ENCODE assay signal across 14 cellular contexts in genomic region chr6:14804001-14804401, GRCh38.
DNase-seq lines count a peak whose midpoint lies in the region; TF ChIP-seq lines count a peak whose summit lies in the region.
"Had no signal": no experiment of that assay in that cellular context is flagged by ENCODE, and none has a peak within 500 bp of the region (broad histone marks: within the 10 kb centered on the region; RNA-seq: fewer than 3 reads in every experiment).

No MANE protein-coding gene starts in this region.

- no peak overlapping the region for H3T11ph ChIP-seq in H9 (ENCODE audit: low read length)

- H3K4ac ChIP-seq in H9 (ENCODE audit: low read depth, low read length), result no peak overlapping the region

- no peak overlapping the region for H2BK15ac ChIP-seq in H9 (ENCODE audit: low read depth, low read length)

- H4K8ac ChIP-seq in H9 (replicated peaks; ENCODE audit: insufficient read length, low read depth, low read length), result no peak overlapping the region

- H3K4me3 Mint-ChIP-seq in brain (no peak overlapping the region), H9 (no peak overlapping the region)
- H3K4me3 Mint-ChIP-seq: activated naive CD8-positive, alpha-beta T cell had no signal

- H3K27ac ChIP-seq in KMS-11, result peak overlapping the region; percentile 79
- H3K27ac ChIP-seq in H9 (ENCODE audit: insufficient read length, low read depth, low read length), result no peak overlapping the region
- H3K27ac ChIP-seq: psoas muscle, vagina had no signal

- no peak overlapping the region; the same call in 1 of the 2 replicates for H3K14ac ChIP-seq in H9 (ENCODE audit: insufficient read depth, low read length)

- peaks cover 7% of the 10 kb centered on the region for H3K9me3 ChIP-seq in H9 (ENCODE audit: control insufficient read depth, low read depth, low read length)
- H3K9me3 ChIP-seq: psoas muscle, vagina had no signal

- H3K27ac Mint-ChIP-seq in brain (peak overlapping the region in 4 of 5 experiments; percentile 12 to 76 (median 66)), H9 (no peak overlapping the region)
- H3K27ac Mint-ChIP-seq: activated naive CD8-positive, alpha-beta T cell had no signal

- peaks cover 4% of the 10 kb centered on the region for H3K27me3 Mint-ChIP-seq in brain
- peaks cover 13% of the 10 kb centered on the region for H3K27me3 Mint-ChIP-seq in H9 (ENCODE audit: low read depth)
- H3K27me3 Mint-ChIP-seq: activated naive CD8-positive, alpha-beta T cell had no signal

- H3K4me1 ChIP-seq in KMS-11 (ENCODE audit: low read depth, poor library complexity, severe bottlenecking) (peaks cover 65% of the 10 kb centered on the region), H9 (ENCODE audit: insufficient read depth, low read length) (peaks cover 2% of the 10 kb centered on the region; the same call in 1 of the 2 replicates)

- peak overlapping the region; percentile 69 for H3K4me2 ChIP-seq in KMS-11
- no peak overlapping the region for H3K4me2 ChIP-seq in H9 (ENCODE audit: insufficient read depth, insufficient read length, low read length)

- no peak overlapping the region for H3K18ac ChIP-seq in H9 (ENCODE audit: insufficient read length, low read depth, low read length)

- no peaks in the 10 kb centered on the region for H3K23me2 ChIP-seq in H9 (ENCODE audit: insufficient read length, low read depth, low read length, poor library complexity, severe bottlenecking)

- H3K36me3 Mint-ChIP-seq in brain, result no peaks in the 10 kb centered on the region
- peaks cover 9 to 18% (median 13%) of the 10 kb centered on the region in 3 experiments for H3K36me3 Mint-ChIP-seq in H9 (ENCODE audit: insufficient read depth in 1 of 3, low read depth in 3 of 3)
- H3K36me3 Mint-ChIP-seq: activated naive CD8-positive, alpha-beta T cell had no signal

- no peak overlapping the region for H4K5ac ChIP-seq in H9 (ENCODE audit: insufficient read length, low read depth, low read length)

- H3K4me1 Mint-ChIP-seq in brain (peaks cover 47% of the 10 kb centered on the region), H9 (peaks cover 13 to 18% of the 10 kb centered on the region in 2 experiments)

- H2BK120ac ChIP-seq in H9 (ENCODE audit: low read depth, low read length, poor library complexity, severe bottlenecking), result no peak overlapping the region

- no peak overlapping the region for H3K23ac ChIP-seq in H9 (ENCODE audit: insufficient read length, low read depth, low read length)

- H3K56ac ChIP-seq in H9 (ENCODE audit: insufficient read length, low read depth, low read length), result no peak overlapping the region

- no peak overlapping the region for H3K4me3 ChIP-seq in KMS-11 (IDR thresholded peaks at IDR 0.05; ENCODE audit: insufficient read depth, low read depth, low read length)
- H3K4me3 ChIP-seq: psoas muscle, vagina had no signal

- peak overlapping the region; percentile 43 for H2AFZ ChIP-seq in KMS-11 (ENCODE audit: low read depth)
- no peak overlapping the region for H2AFZ ChIP-seq in H9 (ENCODE audit: low read length)

- H3K9ac ChIP-seq in KMS-11 (peak overlapping the region; percentile 48), H9 (ENCODE audit: extremely low read depth, insufficient read length, low read length) (no peak overlapping the region)

- H2BK12ac ChIP-seq in H9 (ENCODE audit: insufficient read length, low read depth, low read length), result no peak overlapping the region

- no peak overlapping the region for H2BK5ac ChIP-seq in H9 (ENCODE audit: insufficient read length, low read length)

- H3K27me3 ChIP-seq in KMS-11 (ENCODE audit: insufficient read depth, low read depth), result no peaks in the 10 kb centered on the region
- no peaks in the 10 kb centered on the region for H3K27me3 ChIP-seq in H9 (ENCODE audit: insufficient read depth, low read length)
- H3K27me3 ChIP-seq: vagina had no signal

- no CpG with 5 or more reads among the region's 8 CpGs for WGBS in H9 (ENCODE audit: extremely low coverage, insufficient read length, low lambda C conversion rate)

- peak; percentile 56 for DNase-seq in AG20443 (ENCODE audit: low spot score)
- peak; percentile 68 for DNase-seq in islet precursor cell
- no peak for DNase-seq in stimulated activated CD4-positive, alpha-beta T cell treated with anti-CD3 and anti-CD28 coated beads, Interleukin-4, amount 100 ng/mL, for 1 hour
- DNase-seq in HUDEP-2 (lab: John Stamatoyannopoulos, UW; ENCODE audit: unreplicated experiment in 76 of 76), result no peak
- DNase-seq in H9, result no peak
- no peak for DNase-seq in activated gamma-delta T cell treated with Interleukin-2 at 50 U/mL for 16 hours
- DNase-seq: cortex of kidney, NCI-H1436 treated with DMSO at 0.1 percent for 48 hours, NCI-H526 treated with DMSO at 0.1 percent for 48 hours had no signal

- no peaks in the 10 kb centered on the region for H3K36me3 ChIP-seq in KMS-11 (ENCODE audit: insufficient read depth)
- H3K36me3 ChIP-seq: vagina had no signal

- no peak overlapping the region for H2BK20ac ChIP-seq in H9 (ENCODE audit: low read depth, low read length, poor library complexity, severe bottlenecking)

- no peak overlapping the region for H2AK5ac ChIP-seq in H9 (ENCODE audit: insufficient read length, low read length)

- H3K79me1 ChIP-seq in H9 (ENCODE audit: insufficient read depth, low read depth, low read length, poor library complexity, severe bottlenecking), result no peaks in the 10 kb centered on the region

- H3K9me3 Mint-ChIP-seq in brain, result peaks cover 3 to 15% (median 7%) of the 10 kb centered on the region in 5 experiments
- H3K9me3 Mint-ChIP-seq in H9, result peaks cover 8 to 22% of the 10 kb centered on the region in 2 experiments

- H4K20me1 ChIP-seq in KMS-11 (ENCODE audit: insufficient read depth) (no peaks in the 10 kb centered on the region), H9 (ENCODE audit: control insufficient read depth, insufficient read depth, insufficient read length) (no peaks in the 10 kb centered on the region)

- H4K91ac ChIP-seq in H9 (ENCODE audit: insufficient read length, low read depth, low read length), result no peak overlapping the region

- H3K79me2 ChIP-seq in KMS-11 (ENCODE audit: insufficient read depth, low read depth) (no peaks in the 10 kb centered on the region), H9 (ENCODE audit: insufficient read depth, low read length) (no peaks in the 10 kb centered on the region)

- no peak for TF ChIP-seq CTCF in KMS-11 (conservative IDR thresholded peaks at IDR 0.05; ENCODE audit: low read depth, low read length)
- TF ChIP-seq CTCF in brain (conservative IDR thresholded peaks at IDR 0.05), result no peak
- no peak for TF ChIP-seq CTCF in H9 (conservative IDR thresholded peaks at IDR 0.05)

Comparison
In these comparisons a context has a peak if more than half of its experiments do, and no peak if none do; other contexts are left out.
1. DNase-seq: peak in AG20443 (single experiment) and islet precursor cell (single experiment); none in stimulated activated CD4-positive, alpha-beta T cell treated with anti-CD3 and anti-CD28 coated beads, Interleukin-4, amount 100 ng/mL, for 1 hour (single experiment), HUDEP-2 (0 of 76), H9 (single experiment) and activated gamma-delta T cell treated with Interleukin-2 at 50 U/mL for 16 hours (single experiment).
2. H3K27ac Mint-ChIP-seq: peak in brain (4 of 5); none in H9 (0 of 3).